In the genomic region with DNA sequence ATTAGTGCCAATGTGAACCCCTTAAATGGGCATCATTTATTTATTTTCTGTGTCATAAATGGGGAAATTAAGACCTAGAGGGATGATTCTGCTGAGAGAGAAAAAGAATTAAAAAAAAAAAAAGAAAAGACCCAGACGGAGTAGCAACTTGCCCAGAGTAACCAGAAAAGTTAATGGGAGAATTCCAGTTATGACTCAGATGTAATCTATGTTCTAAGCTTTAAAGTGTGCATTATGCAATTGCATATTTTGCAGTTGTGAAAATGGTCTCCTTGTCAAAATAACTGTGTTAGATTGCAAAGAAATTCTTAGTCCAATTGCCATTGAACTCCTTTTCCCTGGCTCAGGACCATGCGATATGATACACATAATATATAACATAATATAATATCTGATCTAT, we compare ENCODE assay signal across 16 cellular contexts. TPM values are rescaled to one million over a fixed set of nuclear protein-coding genes. Genes with fewer than 3 reads are reported as not detected.
A peak's percentile ranks its signal among the peaks of the same experiment; 100 is the strongest.
DNase-seq lines count a peak whose midpoint lies in the region; ATAC-seq and TF ChIP-seq lines count a peak whose summit lies in the region.
"Had no signal": no experiment of that assay in that cellular context is flagged by ENCODE, and none has a peak within 500 bp of the region (broad histone marks: within the 10 kb centered on the region; RNA-seq: fewer than 3 reads in every experiment).

No MANE protein-coding gene starts in this region.

- DNase-seq in AG10803 (ENCODE audit: low read depth) (peak; percentile 86), MV-4-11 (lab: John Stamatoyannopoulos, UW) (peak; percentile 15), choroid plexus epithelial cell (ENCODE audit: low read depth) (peak; percentile 90), omental fat pad (ENCODE audit: low spot score) (no peak), NCI-H2029 (lab: John Stamatoyannopoulos, UW) (no peak)
- DNase-seq in stimulated activated naive CD8-positive, alpha-beta T cell treated with anti-CD3 and anti-CD28 coated beads, Interleukin-15, Interleukin-2, amounts not matched to agents 100 U/mL and 50 U/mL, for 24 hours, result no peak
- DNase-seq in activated CD4-positive, CD25-positive, alpha-beta regulatory T cell treated with anti-CD3 and anti-CD28 coated beads, Interleukin-2, amount 50 U/mL, for 72 hours, result no peak
- DNase-seq: activated CD4-positive, CD25-positive, alpha-beta regulatory T cell; H7; MG63; posterior cingulate gyrus; stimulated activated CD4-positive, alpha-beta T cell treated with anti-CD3 and anti-CD28 coated beads, Interleukin-1b, Interleukin-23, amount 100 ng/mL, for 48 hours had no signal

- no peak for TF ChIP-seq CTCF in AG10803 (conservative IDR thresholded peaks at IDR 0.05; ENCODE audit: low read length)
- TF ChIP-seq CTCF in choroid plexus epithelial cell (conservative IDR thresholded peaks at IDR 0.05; ENCODE audit: low read depth, low read length), result no peak
- no peak for TF ChIP-seq CTCF in omental fat pad (IDR thresholded peaks at IDR 0.05)

- ATAC-seq in omental fat pad (ENCODE audit: low FRiP score) (peak; percentile 69), HG02981 (IDR thresholded peaks at IDR 0.05; ENCODE audit: unreplicated experiment) (no peak)
- no peak for ATAC-seq in stimulated activated naive CD8-positive, alpha-beta T cell treated with anti-CD3 and anti-CD28 coated beads, Interleukin-15, Interleukin-2, amounts not matched to agents 100 U/mL and 50 U/mL, for 24 hours
- ATAC-seq: activated naive CD4-positive, alpha-beta T cell treated with anti-CD3 and anti-CD28 coated beads, Interleukin-2, amount 50 U/mL, for 72 hours had no signal

- no peak overlapping the region for H3K4me3 ChIP-seq in AG10803 (ENCODE audit: low read length)
- H3K4me3 ChIP-seq in choroid plexus epithelial cell (ENCODE audit: low read depth, low read length), result no peak overlapping the region
- H3K4me3 ChIP-seq: coronary artery, esophagus muscularis mucosa, MG63 had no signal

RNA-seq across cellular contexts. Expression of gene TBX2, which starts 38.6 kb away (rescaled TPM):
- 10 to 100 TPM in 2 of 4 donors, 1 to 10 TPM in 2; 3.1 to 14.2 (median 9.6) TPM for total RNA-seq in omental fat pad
- total RNA-seq: activated naive CD4-positive, alpha-beta T cell treated with anti-CD3 and anti-CD28 coated beads, Interleukin-2, amount 50 U/mL, for 72 hours; H7 had no signal

Comparison
In these comparisons a context has a peak if more than half of its experiments do, and no peak if none do; other contexts are left out.
1. DNase-seq: peak in AG10803 (single experiment), MV-4-11 (single experiment) and choroid plexus epithelial cell (single experiment); none in omental fat pad (single experiment), NCI-H2029 (single experiment), stimulated activated naive CD8-positive, alpha-beta T cell treated with anti-CD3 and anti-CD28 coated beads, Interleukin-15, Interleukin-2, amounts not matched to agents 100 U/mL and 50 U/mL, for 24 hours (single experiment) and activated CD4-positive, CD25-positive, alpha-beta regulatory T cell treated with anti-CD3 and anti-CD28 coated beads, Interleukin-2, amount 50 U/mL, for 72 hours (single experiment).